In the genomic region with DNA sequence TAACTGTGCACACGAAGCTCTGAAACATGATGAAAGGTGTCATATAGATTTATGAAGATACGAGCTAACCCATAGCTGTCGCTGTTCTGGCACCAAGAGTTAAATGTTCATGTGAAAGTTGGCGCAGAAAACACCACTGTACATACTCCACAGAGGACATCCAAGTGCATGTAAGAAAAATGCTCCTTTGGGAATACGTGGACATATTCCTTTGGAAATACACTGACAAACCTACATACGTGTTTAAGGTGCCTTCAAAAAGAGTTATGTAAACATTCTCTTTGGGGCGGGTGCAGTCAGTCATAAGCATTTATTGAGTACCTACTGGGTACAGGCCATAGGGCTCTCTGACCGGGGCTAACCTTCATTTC, we compare ENCODE assay signal across 8 cellular contexts. TPM values are rescaled to one million over a fixed set of nuclear protein-coding genes. Genes with fewer than 3 reads are reported as not detected.
DNase-seq lines count a peak whose midpoint lies in the region; ATAC-seq, FAIRE-seq and TF ChIP-seq lines count a peak whose summit lies in the region.

No MANE protein-coding gene starts in this region.

- H2AFZ ChIP-seq in HepG2 (ENCODE audit: low read length) = peak overlapping the region; percentile 81

- whole genome bisulfite sequencing in HepG2 (ENCODE audit: low lambda C conversion rate) = 6% methylated on average over 8 of the region's 8 CpGs
- 1 to 3% methylated on average over 8 of the region's 8 CpGs for WGBS in tibial nerve, 2 donors

- FAIRE-seq in HepG2 (lab: Jason Lieb, UNC) = peak; percentile 42

- no peaks in the 10 kb centered on the region for H3K9me3 ChIP-seq in cardiac muscle cell (ENCODE audit: low read depth)
- no peaks in the 10 kb centered on the region for H3K9me3 ChIP-seq in HepG2 (ENCODE audit: low read length)
- no peaks in the 10 kb centered on the region for H3K9me3 ChIP-seq in tibial nerve

- H3K4me3 ChIP-seq in cardiac muscle cell = peak overlapping the region; percentile 97
- H3K4me3 ChIP-seq in HepG2 (replicated peaks in 1 of 3; ENCODE audit: insufficient read depth in 1 of 3, low read depth in 2 of 3, low read length in 3 of 3) = peak overlapping the region; percentile 72 to 95 (median 84)
- H3K4me3 ChIP-seq in tibial nerve = peak overlapping the region; percentile 48 to 95 (median 70)

- DNase-seq in cardiac muscle cell (ENCODE audit: low read depth in 1 of 2, low spot score in 1 of 2) = peak in 1 of 2 donors; percentile 51
- DNase-seq in Right ventricle myocardium inferior (ENCODE audit: missing footprints) = no peak
- peak; percentile 66 for DNase-seq in NCI-H82 (lab: John Stamatoyannopoulos, UW)
- peak; percentile 44 to 66 for DNase-seq in T47D (ENCODE audit: low read depth in 1 of 2, low spot score in 1 of 2)
- peak; percentile 59 for DNase-seq in HepG2 (ENCODE audit: low spot score)
- DNase-seq in tibial nerve (ENCODE audit: low spot score in 2 of 2) = peak in 1 of 2 donors; percentile 33
- no peak for DNase-seq in NCI-H1930 (lab: John Stamatoyannopoulos, UW)

- CTCF ChIA-PET in HepG2 (lab: Yijun Ruan, JAX; ENCODE audit: low intra/inter-chr PET ratio, low total read pairs) = no interaction called here

- BruUV-seq in HepG2 (replicated peaks; lab: Mats Ljungman, UMichigan) = TSS peak; percentile 65

- ATAC-seq in Right ventricle myocardium inferior (no peak), HepG2 (no peak), GM19455 (IDR thresholded peaks at IDR 0.05; ENCODE audit: unreplicated experiment) (no peak)

- H3K9ac ChIP-seq in HepG2 (ENCODE audit: insufficient read depth, low read depth, low read length) = peak overlapping the region; percentile 96

- H3K79me2 ChIP-seq in HepG2 (ENCODE audit: insufficient read depth, low read length) = peaks cover 29% of the 10 kb centered on the region

- POLR2A ChIA-PET in HepG2 (lab: Yijun Ruan, JAX) = interaction anchor here (1.7 kb wide), 1 partner anchor 89 kb away, joined by 8 read pairs; no protein-coding TSS in a partner anchor

- peaks cover 17% of the 10 kb centered on the region for H4K20me1 ChIP-seq in HepG2 (ENCODE audit: insufficient read depth, low read length)

- H3K4me1 ChIP-seq in cardiac muscle cell (ENCODE audit: low read depth) (peaks cover 23% of the 10 kb centered on the region), HepG2 (ENCODE audit: insufficient read depth, low read length) (peaks cover 17% of the 10 kb centered on the region), tibial nerve (peaks cover 0 to 45% (median 12%) of the 10 kb centered on the region in 4 donors)

- no peak; a peak in 1 of 4 replicates for TF ChIP-seq POLR2A in HepG2 (IDR thresholded peaks at IDR 0.05; ENCODE audit: insufficient read depth in 1 of 2, low read depth in 2 of 2, low read length in 2 of 2)
- no peak for TF ChIP-seq POLR2A in tibial nerve (IDR thresholded peaks at IDR 0.05)

- peak overlapping the region; percentile 81 for H3K4me2 ChIP-seq in HepG2 (ENCODE audit: low read depth, low read length)

- TF ChIP-seq CTCF in cardiac muscle cell (IDR thresholded peaks at IDR 0.05; ENCODE audit: low read depth, low read length) (no peak), HepG2 (CRISPR knock-in tag; IDR thresholded peaks at IDR 0.05) (peak; percentile 40), tibial nerve (IDR thresholded peaks at IDR 0.05) (peak in 1 of 5 experiments; percentile 10)

- H3K27ac ChIP-seq in cardiac muscle cell = peak overlapping the region; percentile 99
- H3K27ac ChIP-seq in HepG2 (ENCODE audit: extremely low read length, insufficient read depth, low read length) = peak overlapping the region; percentile 99
- H3K27ac ChIP-seq in tibial nerve = peak overlapping the region; percentile 94 to 100 (median 97)

- intact Hi-C loops in Right ventricle myocardium inferior (cut with DNase I) = no loop called here
- intact Hi-C loops in HepG2 (cut with micrococcal nuclease; ENCODE audit: unreplicated experiment) = loop anchor here (2.0 to 5.0 kb wide), 2 partner anchors 56 to 214 kb away; no protein-coding TSS in a partner anchor

- no peaks in the 10 kb centered on the region for H3K27me3 ChIP-seq in cardiac muscle cell
- no peaks in the 10 kb centered on the region; a peak in 1 of 5 replicates for H3K27me3 ChIP-seq in HepG2 (ENCODE audit: control insufficient read depth in 1 of 2, insufficient read depth in 2 of 2, low read length in 2 of 2)
- H3K27me3 ChIP-seq in tibial nerve = no peaks in the 10 kb centered on the region

- no peak for TF ChIP-seq RAD21 in HepG2 (CRISPR knock-in tag; IDR thresholded peaks at IDR 0.05)

- in situ Hi-C loops in T47D (cut with HindIII; ENCODE audit: low pct_unique_long_range_greater_than_20kb, low sequenced_read_pairs) (no loop called here), HepG2 (cut with HindIII; ENCODE audit: extremely low pct_ligation_motif_present, low pct_unique_long_range_greater_than_20kb) (no loop called here)

- H3K36me3 ChIP-seq in cardiac muscle cell (no peaks in the 10 kb centered on the region), HepG2 (replicated peaks in 1 of 2; ENCODE audit: control insufficient read depth in 1 of 2, insufficient read depth in 2 of 2, low read length in 2 of 2) (no peaks in the 10 kb centered on the region), tibial nerve (no peaks in the 10 kb centered on the region)

- TF ChIP-seq EP300 in HepG2 (IDR thresholded peaks at IDR 0.05; ENCODE audit: low read depth in 2 of 2, low read length in 2 of 2) (no peak), HepG2 (CRISPR knock-in tag; IDR thresholded peaks at IDR 0.05; ENCODE audit: borderline replicate concordance) (no peak), tibial nerve (IDR thresholded peaks at IDR 0.05) (no peak)

TF ChIP-seq in HepG2, 621 proteins besides CTCF, POLR2A, EP300 and RAD21 (continues in another document):
- TF ChIP-seq HOXA3 (CRISPR knock-in tag; IDR thresholded peaks at IDR 0.05) (no peak), MTF1 (CRISPR knock-in tag; IDR thresholded peaks at IDR 0.05) (peak; percentile 59; the same call in 1 of the 2 replicates), ZNF382 (CRISPR knock-in tag; IDR thresholded peaks at IDR 0.05; ENCODE audit: borderline replicate concordance) (no peak)
- TF ChIP-seq, protein P1, sequence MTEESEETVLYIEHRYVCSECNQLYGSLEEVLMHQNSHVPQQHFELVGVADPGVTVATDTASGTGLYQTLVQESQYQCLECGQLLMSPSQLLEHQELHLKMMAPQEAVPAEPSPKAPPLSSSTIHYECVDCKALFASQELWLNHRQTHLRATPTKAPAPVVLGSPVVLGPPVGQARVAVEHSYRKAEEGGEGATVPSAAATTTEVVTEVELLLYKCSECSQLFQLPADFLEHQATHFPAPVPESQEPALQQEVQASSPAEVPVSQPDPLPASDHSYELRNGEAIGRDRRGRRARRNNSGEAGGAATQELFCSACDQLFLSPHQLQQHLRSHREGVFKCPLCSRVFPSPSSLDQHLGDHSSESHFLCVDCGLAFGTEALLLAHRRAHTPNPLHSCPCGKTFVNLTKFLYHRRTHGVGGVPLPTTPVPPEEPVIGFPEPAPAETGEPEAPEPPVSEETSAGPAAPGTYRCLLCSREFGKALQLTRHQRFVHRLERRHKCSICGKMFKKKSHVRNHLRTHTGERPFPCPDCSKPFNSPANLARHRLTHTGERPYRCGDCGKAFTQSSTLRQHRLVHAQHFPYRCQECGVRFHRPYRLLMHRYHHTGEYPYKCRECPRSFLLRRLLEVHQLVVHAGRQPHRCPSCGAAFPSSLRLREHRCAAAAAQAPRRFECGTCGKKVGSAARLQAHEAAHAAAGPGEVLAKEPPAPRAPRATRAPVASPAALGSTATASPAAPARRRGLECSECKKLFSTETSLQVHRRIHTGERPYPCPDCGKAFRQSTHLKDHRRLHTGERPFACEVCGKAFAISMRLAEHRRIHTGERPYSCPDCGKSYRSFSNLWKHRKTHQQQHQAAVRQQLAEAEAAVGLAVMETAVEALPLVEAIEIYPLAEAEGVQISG (CRISPR knock-in tag; IDR thresholded peaks at IDR 0.05) = no peak
- TF ChIP-seq, protein P2, sequence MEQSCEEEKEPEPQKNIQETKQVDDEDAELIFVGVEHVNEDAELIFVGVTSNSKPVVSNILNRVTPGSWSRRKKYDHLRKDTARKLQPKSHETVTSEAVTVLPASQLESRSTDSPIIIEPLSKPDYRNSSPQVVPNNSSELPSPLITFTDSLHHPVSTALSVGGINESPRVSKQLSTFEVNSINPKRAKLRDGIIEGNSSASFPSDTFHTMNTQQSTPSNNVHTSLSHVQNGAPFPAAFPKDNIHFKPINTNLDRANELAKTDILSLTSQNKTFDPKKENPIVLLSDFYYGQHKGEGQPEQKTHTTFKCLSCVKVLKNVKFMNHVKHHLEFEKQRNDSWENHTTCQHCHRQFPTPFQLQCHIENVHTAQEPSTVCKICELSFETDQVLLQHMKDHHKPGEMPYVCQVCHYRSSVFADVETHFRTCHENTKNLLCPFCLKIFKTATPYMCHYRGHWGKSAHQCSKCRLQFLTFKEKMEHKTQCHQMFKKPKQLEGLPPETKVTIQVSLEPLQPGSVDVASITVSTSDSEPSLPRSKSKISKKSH (CRISPR knock-in tag; IDR thresholded peaks at IDR 0.05; ENCODE audit: borderline replicate concordance) = no peak

RNA-seq across cellular contexts. Expression of a gene that starts 0.7 kb away (rescaled TPM):
- 33.7 and 72.7 TPM in 2 replicates for total RNA-seq in cardiac muscle cell
- polyA plus RNA-seq in cardiac muscle cell = 41.9 and 59.8 TPM in 2 replicates
- 46.4 TPM for total RNA-seq in Right ventricle myocardium inferior
- total RNA-seq in HepG2 (2016; rRNA removed; fragmentation: Illumina TruSeq; extraction: Trizol) = 32.6 and 38.0 TPM in 2 replicates
- total RNA-seq in HepG2 (2016; cell fraction: cytosol; rRNA removed; fragmentation: Illumina TruSeq; extraction: Trizol; ENCODE audit: low read depth) = 41.7 TPM in 2 replicates
- total RNA-seq in HepG2 (2016; cell fraction: insoluble cytoplasmic fraction; rRNA removed; fragmentation: Illumina TruSeq; extraction: Trizol) = 30.2 and 35.7 TPM in 2 replicates
- 16.5 and 21.3 TPM in 2 replicates for total RNA-seq in HepG2 (2016; cell fraction: membrane; rRNA removed; fragmentation: Illumina TruSeq; extraction: Trizol)
- 130 and 139 TPM in 2 replicates for total RNA-seq in HepG2 (2016; cell fraction: nucleus; rRNA removed; fragmentation: Illumina TruSeq; extraction: Trizol)
- 20.1 and 22.5 TPM in 2 replicates for polyA plus RNA-seq in HepG2 (2011; rRNA removed)
- polyA plus RNA-seq in HepG2 (2011; cell fraction: cytosol; rRNA removed) = 13.6 and 13.8 TPM in 2 replicates
- 47.4 and 49.3 TPM in 2 replicates for polyA plus RNA-seq in HepG2 (2011; cell fraction: nucleus; rRNA removed)
- 25.2 and 26.7 TPM in 2 replicates for polyA plus RNA-seq in HepG2 (2012)
- polyA plus RNA-seq in HepG2 (2016; cell fraction: cytosol; fragmentation: Illumina TruSeq; extraction: Trizol; ENCODE audit: low read depth) = 1.8 and 2.0 TPM in 2 replicates
- 27.9 and 32.0 TPM in 2 replicates for polyA plus RNA-seq in HepG2 (2016; cell fraction: insoluble cytoplasmic fraction; fragmentation: Illumina TruSeq; extraction: Trizol; ENCODE audit: low read depth)
- polyA plus RNA-seq in HepG2 (2016; cell fraction: membrane; fragmentation: Illumina TruSeq; extraction: Trizol; ENCODE audit: low read depth) = 5.4 and 5.7 TPM in 2 replicates
- 44.9 and 47.2 TPM in 2 replicates for polyA plus RNA-seq in HepG2 (2016; cell fraction: nucleus; fragmentation: Illumina TruSeq; extraction: Trizol; ENCODE audit: insufficient read depth, low read depth)
- polyA minus RNA-seq in HepG2 (2011; rRNA and poly(A)+ RNA removed; ENCODE audit: low replicate concordance) = 77.4 and 128 TPM in 2 replicates
- polyA minus RNA-seq in HepG2 (2011; cell fraction: cytosol; rRNA and poly(A)+ RNA removed) = 40.2 and 55.4 TPM in 2 replicates
- 329 and 355 TPM in 2 replicates for polyA minus RNA-seq in HepG2 (2011; cell fraction: nucleus; rRNA and poly(A)+ RNA removed)
- total RNA-seq in tibial nerve = 100 to 1,000 TPM in 3 of 4 donors, 10 to 100 TPM in 1; 91.5 to 123 (median 110) TPM

Comparison
In these comparisons a context has a peak if more than half of its experiments do, and no peak if none do; other contexts are left out.
1. DNase-seq: peak in NCI-H82 (single experiment), T47D (2 of 2) and HepG2 (single experiment); none in Right ventricle myocardium inferior (single experiment) and NCI-H1930 (0 of 2).
2. Peak in every context shown above with its lines, with median percentiles within 50 percentile points of each other: H3K27ac ChIP-seq and H3K4me3 ChIP-seq.